ENCODE assay signal across 10 cellular contexts in the genomic region with DNA sequence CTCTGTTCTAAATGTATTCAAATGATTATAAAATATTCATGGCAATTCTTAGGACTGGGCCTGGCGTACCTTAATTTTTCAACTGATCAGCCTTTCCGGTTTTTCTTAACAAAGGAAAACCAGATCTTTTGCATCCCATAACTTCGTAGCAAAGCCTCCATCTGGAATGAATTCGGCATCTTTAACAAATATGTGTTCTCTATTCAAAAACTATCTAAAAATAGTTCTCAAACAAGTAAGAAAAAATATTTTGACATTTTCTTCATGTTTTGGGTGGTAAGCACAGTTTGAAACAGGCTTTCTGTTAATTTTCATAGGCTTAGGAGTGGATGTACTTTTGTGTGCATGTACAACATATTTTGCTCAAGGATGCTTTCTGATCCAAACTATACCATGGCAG. TPM values are rescaled to one million over a fixed set of nuclear protein-coding genes. Genes with fewer than 3 reads are reported as not detected.
DNase-seq lines count a peak whose midpoint lies in the region; ATAC-seq and TF ChIP-seq lines count a peak whose summit lies in the region.
"Had no signal": no experiment of that assay in that cellular context is flagged by ENCODE, and none has a peak within 500 bp of the region (broad histone marks: within the 10 kb centered on the region; RNA-seq: fewer than 3 reads in every experiment).

No MANE protein-coding gene starts in this region.

- intact Hi-C loops in HCT116 (cut with micrococcal nuclease) (no loop called here), spleen (cut with DNase I; ENCODE audit: low total_unique reads) (no loop called here)

- ATAC-seq in HCT116 (no peak), HG02840 (IDR thresholded peaks at IDR 0.05; ENCODE audit: low FRiP score, unreplicated experiment) (no peak)

- DNase-seq in HCT116 (ENCODE audit: low read depth, low spot score): no peak
- DNase-seq in brain microvascular endothelial cell: no peak
- DNase-seq in iris pigment epithelial cell (ENCODE audit: low read depth): peak; percentile 42
- DNase-seq in spleen: no peak
- DNase-seq in Kasumi-1 (lab: John Stamatoyannopoulos, UW): no peak
- no peak for DNase-seq in SKM-1 (lab: John Stamatoyannopoulos, UW; ENCODE audit: unreplicated experiment)
- no peak for DNase-seq in medulla oblongata (ENCODE audit: extremely low spot score)
- DNase-seq: activated CD4-positive, CD25-positive, alpha-beta regulatory T cell treated with anti-CD3 and anti-CD28 coated beads, Interleukin-2, amount 50 U/mL, for 72 hours; NCI-H1417 treated with DMSO at 0.1 percent for 48 hours had no signal

- no peak for TF ChIP-seq RAD21 in HCT116 (IDR thresholded peaks at IDR 0.05; ENCODE audit: low read depth)

- H3K9me3 ChIP-seq in HCT116 (ENCODE audit: control insufficient read depth in 1 of 2, insufficient read depth in 1 of 2, low read depth in 1 of 2, low read length in 2 of 2): no peaks in the 10 kb centered on the region
- no peaks in the 10 kb centered on the region for H3K9me3 ChIP-seq in spleen

- H3K79me2 ChIP-seq in HCT116 (ENCODE audit: insufficient read depth, low read length): no peaks in the 10 kb centered on the region

- H3K36me3 ChIP-seq in HCT116 (ENCODE audit: control insufficient read depth in 1 of 2, insufficient read depth in 2 of 2, low read length in 2 of 2) (no peaks in the 10 kb centered on the region), brain microvascular endothelial cell (replicated peaks) (no peaks in the 10 kb centered on the region), spleen (no peaks in the 10 kb centered on the region)

- in situ Hi-C loops in brain microvascular endothelial cell (cut with HindIII; ENCODE audit: low pct_ligation_motif_present, low sequenced_read_pairs): no loop called here

- H3K27ac ChIP-seq in HCT116 (ENCODE audit: low read depth, low read length) (no peak overlapping the region), brain microvascular endothelial cell (peak overlapping the region; percentile 76), spleen (peak overlapping the region in 6 of 8 donors; percentile 1 to 72 (median 64))

- TF ChIP-seq CTCF in HCT116 (IDR thresholded peaks at IDR 0.05 in 2 of 3, conservative IDR thresholded peaks at IDR 0.05 in 1 of 3; ENCODE audit: borderline replicate concordance in 1 of 3, insufficient read depth in 1 of 3, low read depth in 2 of 3, low read length in 2 of 3) (no peak), brain microvascular endothelial cell (IDR thresholded peaks at IDR 0.05; ENCODE audit: low read depth, low read length, missing control alignments) (no peak), spleen (IDR thresholded peaks at IDR 0.05 in 8 of 11, conservative IDR thresholded peaks at IDR 0.05 in 3 of 11) (no peak)

- peaks cover 0 to 8% of the 10 kb centered on the region in 2 experiments; a peak in 1 of 4 replicates for H3K4me1 ChIP-seq in HCT116 (ENCODE audit: control insufficient read depth in 1 of 2, insufficient read depth in 2 of 2, low read length in 2 of 2)
- peaks cover 3 to 25% (median 8%) of the 10 kb centered on the region in 6 donors for H3K4me1 ChIP-seq in spleen

- peak overlapping the region; percentile 63 for H3K4me2 ChIP-seq in HCT116 (ENCODE audit: low read length)

- TF ChIP-seq POLR2A in HCT116 (IDR thresholded peaks at IDR 0.05; ENCODE audit: borderline replicate concordance, extremely low read depth, insufficient read depth, insufficient read length) (no peak), spleen (IDR thresholded peaks at IDR 0.05) (no peak)

- POLR2A ChIA-PET in HCT116 (lab: Charles Lee): no interaction called here

- H3K27me3 ChIP-seq in HCT116 (ENCODE audit: insufficient read depth, low read length): peaks cover 3% of the 10 kb centered on the region; the same call in 1 of the 2 replicates
- H3K27me3 ChIP-seq in brain microvascular endothelial cell (replicated peaks): no peaks in the 10 kb centered on the region
- no peaks in the 10 kb centered on the region for H3K27me3 ChIP-seq in spleen (replicated peaks in 1 of 7)

- BruUV-seq in HCT116 (replicated peaks; lab: Mats Ljungman, UMichigan): no TSS peak

- H4K20me1 ChIP-seq in HCT116 (ENCODE audit: insufficient read depth): no peaks in the 10 kb centered on the region

- no peak overlapping the region for H3K9ac ChIP-seq in HCT116 (ENCODE audit: low read length)

- 65 to 81% (median 72%) methylated on average over 4 of the region's 4 CpGs for WGBS in spleen, 5 donors

- no peaks in the 10 kb centered on the region for H3K9me2 ChIP-seq in HCT116 (ENCODE audit: insufficient read depth)

- RAD21 ChIA-PET in HCT116 (lab: Charles Lee; ENCODE audit: low non-redundant PET in 1 of 2, low total read pairs in 2 of 2, uncharacterized antibody in 2 of 2, unreplicated experiment in 2 of 2): interaction anchor here in 1 of 2 experiments (0.7 kb wide), 1 partner anchor 428 kb away, joined by 3 read pairs; no protein-coding TSS in a partner anchor

- H2AFZ ChIP-seq in HCT116 (ENCODE audit: low read depth, low read length, poor library complexity, severe bottlenecking): peak overlapping the region; percentile 45

- H3K4me3 ChIP-seq in HCT116 (replicated peaks in 1 of 2; ENCODE audit: low read depth in 1 of 2, low read length in 2 of 2) (peak overlapping the region in 1 of 2 experiments; percentile 17; a peak in 1 of 4 replicates), brain microvascular endothelial cell (ENCODE audit: low read depth, low read length) (peak overlapping the region; percentile 38), spleen (peak overlapping the region in 1 of 8 donors; percentile 40)

- CTCF ChIA-PET in HCT116 (lab: Charles Lee): no interaction called here

TF ChIP-seq in HCT116, 20 proteins besides CTCF, POLR2A, EP300 and RAD21:
- TF ChIP-seq ZBTB33 (IDR thresholded peaks at IDR 0.05; ENCODE audit: extremely low read depth, insufficient replicate concordance, low read length): no peak
- no peak for TF ChIP-seq EZH2phosphoT487 (IDR thresholded peaks at IDR 0.05; ENCODE audit: borderline replicate concordance)
- no peak for TF ChIP-seq FOSL1 (IDR thresholded peaks at IDR 0.05; ENCODE audit: low read depth)
- TF ChIP-seq SP1 (IDR thresholded peaks at IDR 0.05; ENCODE audit: low read depth): no peak
- TF ChIP-seq ZNF274 (IDR thresholded peaks at IDR 0.05; ENCODE audit: low read depth, low read length): no peak
- TF ChIP-seq ZFX (IDR thresholded peaks at IDR 0.05): no peak
- no peak for TF ChIP-seq MAX (IDR thresholded peaks at IDR 0.05)
- no peak for TF ChIP-seq JUND (IDR thresholded peaks at IDR 0.05)
- no peak for TF ChIP-seq YY1 (IDR thresholded peaks at IDR 0.05; ENCODE audit: extremely low read depth, insufficient replicate concordance, low read depth, low read length)
- TF ChIP-seq ELF1 (IDR thresholded peaks at IDR 0.05; ENCODE audit: borderline replicate concordance, low read depth): no peak
- no peak for TF ChIP-seq EGR1 (IDR thresholded peaks at IDR 0.05; ENCODE audit: low read depth)
- TF ChIP-seq, protein P1, sequence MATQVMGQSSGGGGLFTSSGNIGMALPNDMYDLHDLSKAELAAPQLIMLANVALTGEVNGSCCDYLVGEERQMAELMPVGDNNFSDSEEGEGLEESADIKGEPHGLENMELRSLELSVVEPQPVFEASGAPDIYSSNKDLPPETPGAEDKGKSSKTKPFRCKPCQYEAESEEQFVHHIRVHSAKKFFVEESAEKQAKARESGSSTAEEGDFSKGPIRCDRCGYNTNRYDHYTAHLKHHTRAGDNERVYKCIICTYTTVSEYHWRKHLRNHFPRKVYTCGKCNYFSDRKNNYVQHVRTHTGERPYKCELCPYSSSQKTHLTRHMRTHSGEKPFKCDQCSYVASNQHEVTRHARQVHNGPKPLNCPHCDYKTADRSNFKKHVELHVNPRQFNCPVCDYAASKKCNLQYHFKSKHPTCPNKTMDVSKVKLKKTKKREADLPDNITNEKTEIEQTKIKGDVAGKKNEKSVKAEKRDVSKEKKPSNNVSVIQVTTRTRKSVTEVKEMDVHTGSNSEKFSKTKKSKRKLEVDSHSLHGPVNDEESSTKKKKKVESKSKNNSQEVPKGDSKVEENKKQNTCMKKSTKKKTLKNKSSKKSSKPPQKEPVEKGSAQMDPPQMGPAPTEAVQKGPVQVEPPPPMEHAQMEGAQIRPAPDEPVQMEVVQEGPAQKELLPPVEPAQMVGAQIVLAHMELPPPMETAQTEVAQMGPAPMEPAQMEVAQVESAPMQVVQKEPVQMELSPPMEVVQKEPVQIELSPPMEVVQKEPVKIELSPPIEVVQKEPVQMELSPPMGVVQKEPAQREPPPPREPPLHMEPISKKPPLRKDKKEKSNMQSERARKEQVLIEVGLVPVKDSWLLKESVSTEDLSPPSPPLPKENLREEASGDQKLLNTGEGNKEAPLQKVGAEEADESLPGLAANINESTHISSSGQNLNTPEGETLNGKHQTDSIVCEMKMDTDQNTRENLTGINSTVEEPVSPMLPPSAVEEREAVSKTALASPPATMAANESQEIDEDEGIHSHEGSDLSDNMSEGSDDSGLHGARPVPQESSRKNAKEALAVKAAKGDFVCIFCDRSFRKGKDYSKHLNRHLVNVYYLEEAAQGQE (IDR thresholded peaks at IDR 0.05; ENCODE audit: low read depth): no peak
- TF ChIP-seq CEBPB (IDR thresholded peaks at IDR 0.05; ENCODE audit: low read depth): no peak
- no peak for TF ChIP-seq SIN3A (IDR thresholded peaks at IDR 0.05; ENCODE audit: low read depth)
- TF ChIP-seq POLR2AphosphoS5 (IDR thresholded peaks at IDR 0.05; ENCODE audit: low read depth, low read length): no peak
- no peak for TF ChIP-seq EZH2 (IDR thresholded peaks at IDR 0.05)

RNA-seq across cellular contexts. Expression of gene RBMS3, which starts 55.0 kb away (rescaled TPM):
- total RNA-seq in HCT116 (2021; ENCODE audit: unreplicated experiment) (0.42 TPM), spleen (10 to 100 TPM; 34.7 to 81.9 (median 58.1) TPM)
- 0.07 and 0.31 TPM in 2 replicates for polyA plus RNA-seq in HCT116 (2012)
- polyA plus RNA-seq in spleen: 1 to 10 TPM; 2.6 to 8.8 (median 5.1) TPM

Comparison
In these comparisons a context has a peak if more than half of its experiments do, and no peak if none do; other contexts are left out.
1. RNA of gene RBMS3, which starts 55.0 kb away (total RNA-seq): 34.7 to 81.9 TPM in spleen; 0.42 TPM in HCT116 (single experiment); every median in the first group is over 10 times any median in the second.